10 cellular contexts compared by ENCODE assay signal in genomic region chr1:203652718-203653461, GRCh38. TPM values are rescaled to one million over a fixed set of nuclear protein-coding genes. Genes with fewer than 3 reads are reported as not detected.
DNase-seq lines count a peak whose midpoint lies in the region; ATAC-seq, FAIRE-seq and TF ChIP-seq lines count a peak whose summit lies in the region.
"Had no signal": no experiment of that assay in that cellular context is flagged by ENCODE, and none has a peak within 500 bp of the region (broad histone marks: within the 10 kb centered on the region; RNA-seq: fewer than 3 reads in every experiment).

No MANE protein-coding gene starts in this region.

- H4K20me1 ChIP-seq in KMS-11 (ENCODE audit: insufficient read depth), result no peaks in the 10 kb centered on the region

- peaks cover 68% of the 10 kb centered on the region for H3K4me1 Mint-ChIP-seq in central memory CD8-positive, alpha-beta T cell

- H3K27ac ChIP-seq in KMS-11 (peak overlapping the region; percentile 55), skeletal muscle tissue (ENCODE audit: low read depth, low read length) (peak overlapping the region; percentile 11)

- ATAC-seq in central memory CD8-positive, alpha-beta T cell (replicated peaks; ENCODE audit: extremely low read depth, poor library complexity, severe bottlenecking), result peak; percentile 55
- ATAC-seq in GM19324 (IDR thresholded peaks at IDR 0.05; ENCODE audit: low FRiP score, unreplicated experiment), result no peak
- ATAC-seq in GM18870 (IDR thresholded peaks at IDR 0.05; ENCODE audit: unreplicated experiment), result no peak
- no peak for ATAC-seq in GM19467 (IDR thresholded peaks at IDR 0.05; ENCODE audit: unreplicated experiment)

- H3K4me1 ChIP-seq in KMS-11 (ENCODE audit: low read depth, poor library complexity, severe bottlenecking) (peaks cover 50% of the 10 kb centered on the region), skeletal muscle tissue (ENCODE audit: control insufficient read depth in 3 of 3, insufficient read depth in 3 of 3, low read length in 3 of 3) (peaks cover 11 to 16% (median 13%) of the 10 kb centered on the region in 3 donors)

- H3K36me3 Mint-ChIP-seq in central memory CD8-positive, alpha-beta T cell (ENCODE audit: insufficient read depth), result peaks cover 27% of the 10 kb centered on the region

- H3K4me2 ChIP-seq in KMS-11, result peak overlapping the region; percentile 37

- no peaks in the 10 kb centered on the region for H3K9me3 Mint-ChIP-seq in central memory CD8-positive, alpha-beta T cell

- H3K36me3 ChIP-seq in KMS-11 (ENCODE audit: insufficient read depth), result no peaks in the 10 kb centered on the region
- no peaks in the 10 kb centered on the region for H3K36me3 ChIP-seq in skeletal muscle tissue (ENCODE audit: control insufficient read depth in 3 of 3, insufficient read depth in 3 of 3, low read length in 3 of 3)

- FAIRE-seq in GM18507 (lab: Jason Lieb, UNC), result peak; percentile 66

- H3K27me3 Mint-ChIP-seq in central memory CD8-positive, alpha-beta T cell, result no peaks in the 10 kb centered on the region

- peak overlapping the region; percentile 69 for H3K4me3 Mint-ChIP-seq in central memory CD8-positive, alpha-beta T cell

- H2AFZ ChIP-seq in KMS-11 (ENCODE audit: low read depth), result peak overlapping the region; percentile 8; the same call in 1 of the 2 replicates

- no peaks in the 10 kb centered on the region for H3K9me3 ChIP-seq in skeletal muscle tissue (ENCODE audit: control insufficient read depth in 3 of 3, low read length in 3 of 3)

- H3K4me3 ChIP-seq in KMS-11 (IDR thresholded peaks at IDR 0.05; ENCODE audit: insufficient read depth, low read depth, low read length) (no peak overlapping the region), skeletal muscle tissue (ENCODE audit: low read length in 3 of 3) (no peak overlapping the region)

- H3K27ac Mint-ChIP-seq in central memory CD8-positive, alpha-beta T cell (ENCODE audit: low read depth), result peak overlapping the region; percentile 96

- no peak overlapping the region for H3K9ac ChIP-seq in KMS-11
- no peak overlapping the region for H3K9ac ChIP-seq in skeletal muscle tissue (ENCODE audit: low read depth in 1 of 3, low read length in 3 of 3)

- no peaks in the 10 kb centered on the region for H3K27me3 ChIP-seq in KMS-11 (ENCODE audit: insufficient read depth, low read depth)
- H3K27me3 ChIP-seq in skeletal muscle tissue (ENCODE audit: control insufficient read depth in 3 of 3, insufficient read depth in 3 of 3, low read length in 3 of 3), result no peaks in the 10 kb centered on the region

- TF ChIP-seq CTCF in KMS-11 (conservative IDR thresholded peaks at IDR 0.05; ENCODE audit: low read depth, low read length), result no peak

- no peaks in the 10 kb centered on the region for H3K79me2 ChIP-seq in KMS-11 (ENCODE audit: insufficient read depth, low read depth)

- no peak for DNase-seq in GM18507 (ENCODE audit: extremely low spot score, insufficient read length, low read depth)
- peak in 1 of 2 donors; percentile 46 for DNase-seq in central memory CD8-positive, alpha-beta T cell (ENCODE audit: low spot score in 2 of 2)
- no peak for DNase-seq in NCI-H2107 treated with DMSO at 0.1 percent for 48 hours (lab: John Stamatoyannopoulos, UW; ENCODE audit: unreplicated experiment)
- DNase-seq: NCI-H69, occipital lobe had no signal

RNA-seq across cellular contexts. Expression of gene ATP2B4, which starts 26.3 kb away (rescaled TPM):
- total RNA-seq in skeletal muscle tissue, result 60.5 TPM
